ENCODE assay signal across 25 cellular contexts in the genomic region with DNA sequence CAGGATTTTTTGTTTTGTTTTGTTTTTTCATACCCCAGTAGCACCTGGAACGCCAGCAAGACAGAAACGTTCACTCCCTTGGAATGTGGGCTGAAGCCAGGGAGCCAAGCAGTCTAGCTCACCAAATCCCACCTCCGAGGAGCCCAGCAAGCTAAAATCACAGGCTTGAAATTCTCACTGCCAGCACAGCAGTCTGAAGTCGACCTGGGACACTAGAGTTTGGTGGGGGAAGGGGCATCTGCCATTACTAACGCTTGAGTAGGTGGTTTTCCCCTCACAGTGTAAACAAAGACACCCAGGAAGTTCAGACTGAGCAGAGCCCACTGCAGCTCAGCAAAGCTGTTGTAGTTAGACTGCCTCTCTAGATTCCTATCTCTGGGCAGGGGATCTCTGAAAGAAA.
A peak's percentile ranks its signal among the peaks of the same experiment; 100 is the strongest.
DNase-seq lines count a peak whose midpoint lies in the region; ATAC-seq, FAIRE-seq and TF ChIP-seq lines count a peak whose summit lies in the region.
"Had no signal": no experiment of that assay in that cellular context is flagged by ENCODE, and none has a peak within 500 bp of the region (broad histone marks: within the 10 kb centered on the region; RNA-seq: fewer than 3 reads in every experiment).

No MANE protein-coding gene starts in this region.

- ATAC-seq in DND-41 (ENCODE audit: insufficient read depth, low read depth) = peak; percentile 85
- ATAC-seq: CD8-positive, alpha-beta T cell; GM12878; HCT116; HepG2 had no signal

- FAIRE-seq in D721Med (lab: Jason Lieb, UNC) = no peak
- FAIRE-seq: A204.1, GM12878, HepG2 had no signal

- CTCF ChIA-PET in PC-9 (lab: Charles Lee) = no interaction called here

- no peak overlapping the region for H3K14ac ChIP-seq in trophoblast cell (ENCODE audit: low read length)

- TF ChIP-seq CTCF in DND-41 (IDR thresholded peaks at IDR 0.05; ENCODE audit: borderline replicate concordance, extremely low read depth, low read length, poor library complexity, severe bottlenecking) = no peak
- no peak for TF ChIP-seq CTCF in PC-9 (conservative IDR thresholded peaks at IDR 0.05)
- TF ChIP-seq CTCF in epithelial cell of esophagus (IDR thresholded peaks at IDR 0.05; ENCODE audit: insufficient read depth, low read depth, low read length, missing control alignments) = no peak
- TF ChIP-seq CTCF in D721Med (IDR thresholded peaks at IDR 0.05; ENCODE audit: insufficient read depth, missing control alignments) = no peak

- H3K4me1 ChIP-seq in DND-41 (ENCODE audit: insufficient read depth, low read length) = peaks cover 15% of the 10 kb centered on the region
- 0 out of 2 replicates have a peak, but pooled peaks cover 16% of the 10 kb centered on the region for H3K4me1 ChIP-seq in PC-9 (replicated peaks; ENCODE audit: insufficient read depth)
- H3K4me1 ChIP-seq in trophoblast cell (ENCODE audit: control insufficient read depth in 1 of 2, insufficient read depth in 2 of 2, low read length in 2 of 2) = peaks cover 3 to 9% of the 10 kb centered on the region in 2 experiments
- H3K4me1 ChIP-seq: BLaER1, SJCRH30 had no signal

- H3K4me3 ChIP-seq in DND-41 (ENCODE audit: low read depth in 1 of 2, low read length in 2 of 2) (no peak overlapping the region; a peak in 1 of 4 replicates), PC-9 (peak overlapping the region; percentile 36; the same call in 1 of the 2 replicates), epithelial cell of esophagus (ENCODE audit: low read length) (no peak overlapping the region), trophoblast cell (ENCODE audit: low read depth, low read length) (no peak overlapping the region)
- H3K4me3 ChIP-seq: BLaER1, GM12878, GM23248, SJCRH30 had no signal

- no peak overlapping the region for H4K12ac ChIP-seq in trophoblast cell (ENCODE audit: low read depth, low read length)

- DNase-seq in DND-41 (peak; percentile 38), PC-9 (no peak), epithelial cell of esophagus (ENCODE audit: low read depth) (peak; percentile 0), trophoblast cell (no peak), NCI-H146 (lab: John Stamatoyannopoulos, UW) (no peak), D721Med (ENCODE audit: insufficient read length, low spot score) (no peak), cerebellar cortex (ENCODE audit: low spot score) (no peak)
- DNase-seq in activated CD8-positive, alpha-beta memory T cell treated with anti-CD3 and anti-CD28 coated beads for 24 hours = no peak
- DNase-seq: CD8-positive, alpha-beta T cell; DMS79; GDM1; GM23248; MM.1S; NCI-H1105; NCI-H1694 treated with DMSO at 0.1 percent for 48 hours; NCI-H226; NCI-H526 treated with DMSO at 0.1 percent for 48 hours; NK-92 treated with Interleukin-12 subunit alpha and Interleukin-12 subunit beta, amount 100 ng/mL, for 24 hours; OCI-M1; SJCRH30 had no signal

- H3K9ac ChIP-seq in DND-41 (ENCODE audit: low read depth, low read length) (peak overlapping the region; percentile 37), trophoblast cell (ENCODE audit: low read length) (no peak overlapping the region)
- H3K9ac ChIP-seq: BLaER1, GM23248 had no signal

- no peak overlapping the region for H4K8ac ChIP-seq in trophoblast cell (ENCODE audit: low read depth, low read length)

- peaks cover 5% of the 10 kb centered on the region for H3K79me1 ChIP-seq in trophoblast cell (ENCODE audit: low read length)

- no peaks in the 10 kb centered on the region for H3K79me2 ChIP-seq in DND-41 (ENCODE audit: insufficient read depth, low read length)
- H3K79me2 ChIP-seq in PC-9 (ENCODE audit: low read depth) = no peaks in the 10 kb centered on the region
- H3K79me2 ChIP-seq in trophoblast cell (ENCODE audit: control insufficient read depth, insufficient read depth, low read length, poor library complexity) = no peaks in the 10 kb centered on the region

- peak overlapping the region; percentile 42 for H3K4me2 ChIP-seq in DND-41 (ENCODE audit: insufficient read depth, low read length)
- peak overlapping the region; percentile 70 for H3K4me2 ChIP-seq in PC-9
- H3K4me2 ChIP-seq in trophoblast cell (ENCODE audit: low read length) = no peak overlapping the region
- H3K4me2 ChIP-seq: BLaER1 had no signal

- H4K20me1 ChIP-seq in DND-41 (ENCODE audit: insufficient read depth, low read length) (no peaks in the 10 kb centered on the region), PC-9 (ENCODE audit: insufficient read depth) (no peaks in the 10 kb centered on the region)
- H4K20me1 ChIP-seq: BLaER1 had no signal

- whole genome bisulfite sequencing in trophoblast cell (ENCODE audit: extremely low coverage, insufficient coverage, insufficient read length) = no CpG with 5 or more reads among the region's 5 CpGs

- H2AK5ac ChIP-seq in trophoblast cell (ENCODE audit: low read length) = no peak overlapping the region

- H3K27me3 ChIP-seq in DND-41 (ENCODE audit: insufficient read depth, low read length, poor library complexity) (no peaks in the 10 kb centered on the region), PC-9 (ENCODE audit: insufficient read depth, low read depth) (no peaks in the 10 kb centered on the region), trophoblast cell (ENCODE audit: insufficient read depth, low read length) (no peaks in the 10 kb centered on the region)
- H3K27me3 ChIP-seq: SJCRH30 had no signal

- H2BK5ac ChIP-seq in trophoblast cell (ENCODE audit: low read depth, low read length, poor library complexity) = no peak overlapping the region

- POLR2A ChIA-PET in PC-9 (lab: Charles Lee; ENCODE audit: unreplicated experiment) = no interaction called here

- no peak overlapping the region for H2BK120ac ChIP-seq in trophoblast cell (ENCODE audit: insufficient read depth, low read length, poor library complexity)

- no peaks in the 10 kb centered on the region for H3F3A ChIP-seq in PC-9 (ENCODE audit: insufficient read depth, low read depth)

- H3K4ac ChIP-seq in trophoblast cell (ENCODE audit: low read depth, low read length) = no peak overlapping the region

- intact Hi-C loops in PC-9 (cut with micrococcal nuclease; ENCODE audit: unreplicated experiment) = no loop called here

- no peak overlapping the region for H3K23ac ChIP-seq in trophoblast cell (ENCODE audit: low read length)

- H2AFZ ChIP-seq in DND-41 (ENCODE audit: low read depth, low read length) (peak overlapping the region; percentile 71), PC-9 (peak overlapping the region; percentile 84), trophoblast cell (ENCODE audit: insufficient read depth, low read length, poor library complexity) (peak overlapping the region; percentile 63)
- H2AFZ ChIP-seq: GM23248 had no signal

- H4K91ac ChIP-seq in trophoblast cell (ENCODE audit: low read depth, low read length) = no peak overlapping the region

- H2BK12ac ChIP-seq in trophoblast cell (ENCODE audit: low read length) = no peak overlapping the region

- no TSS peak for BruUV-seq in PC-9 (replicated peaks; lab: Mats Ljungman, UMichigan)

- H3K36me3 ChIP-seq in DND-41 (ENCODE audit: insufficient read depth, low read length) (no peaks in the 10 kb centered on the region), PC-9 (ENCODE audit: low read depth) (no peaks in the 10 kb centered on the region), trophoblast cell (ENCODE audit: control insufficient read depth in 1 of 2, insufficient read depth in 2 of 2, low read length in 2 of 2) (no peaks in the 10 kb centered on the region)
- H3K36me3 ChIP-seq: BLaER1, SJCRH30 had no signal

- no peak overlapping the region for H3K18ac ChIP-seq in trophoblast cell (ENCODE audit: low read length)

- peak overlapping the region; percentile 72 for H3K27ac ChIP-seq in DND-41 (ENCODE audit: low read length)
- H3K27ac ChIP-seq in PC-9 = peak overlapping the region; percentile 58
- H3K27ac ChIP-seq in trophoblast cell (ENCODE audit: low read depth, low read length) = peak overlapping the region; percentile 16
- H3K27ac ChIP-seq: BLaER1, GM23248, SJCRH30 had no signal

- H3K9me3 ChIP-seq in DND-41 (ENCODE audit: insufficient read depth, low read length, severe bottlenecking) (no peaks in the 10 kb centered on the region), PC-9 (ENCODE audit: insufficient read depth, low read depth) (no peaks in the 10 kb centered on the region), trophoblast cell (ENCODE audit: insufficient read depth, low read depth, low read length) (no peaks in the 10 kb centered on the region)
- H3K9me3 ChIP-seq: SJCRH30 had no signal

- no peaks in the 10 kb centered on the region for H3K9me2 ChIP-seq in PC-9 (ENCODE audit: insufficient read depth)

Comparison
In these comparisons a context has a peak if more than half of its experiments do, and no peak if none do; other contexts are left out.
1. DNase-seq: peak in DND-41 (single experiment) and epithelial cell of esophagus (single experiment); none in PC-9 (0 of 2), trophoblast cell (0 of 2), NCI-H146 (single experiment), D721Med (single experiment), activated CD8-positive, alpha-beta memory T cell treated with anti-CD3 and anti-CD28 coated beads for 24 hours (single experiment) and cerebellar cortex (single experiment).
2. H3K27ac ChIP-seq: peak in every context shown above with its lines; median percentile 72 in DND-41; 58 in PC-9; 16 in trophoblast cell.
3. Peak in every context shown above with its lines, with median percentiles within 50 percentile points of each other: H2AFZ ChIP-seq.